ENCODE assay signal across 10 cellular contexts in the genomic region with DNA sequence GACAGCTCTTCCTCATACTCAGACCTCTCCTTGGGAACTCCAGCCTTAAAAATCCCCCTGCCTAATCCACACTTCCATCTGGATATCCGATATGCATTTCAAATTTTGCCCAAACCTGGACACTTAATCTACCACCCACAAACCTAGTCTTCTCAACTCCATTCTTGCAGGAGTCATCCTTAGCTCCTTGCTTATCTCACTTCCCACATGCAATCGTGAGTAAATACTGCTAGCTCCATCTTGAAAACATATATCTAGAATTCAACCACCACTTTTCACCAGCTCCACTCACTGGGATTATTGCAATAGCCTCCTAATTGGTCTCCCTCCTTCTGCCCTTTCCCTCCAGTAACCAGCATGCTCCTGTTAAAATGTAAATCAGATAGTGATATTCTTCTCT. TPM values are rescaled to one million over a fixed set of nuclear protein-coding genes. Genes with fewer than 3 reads are reported as not detected.
"Had no signal": no experiment of that assay in that cellular context is flagged by ENCODE, and none has a peak within 500 bp of the region (broad histone marks: within the 10 kb centered on the region; RNA-seq: fewer than 3 reads in every experiment).

No MANE protein-coding gene starts in this region.

- H3K4me2 ChIP-seq: KMS-11 had no signal

- H3K27ac ChIP-seq: HL-60, KMS-11 had no signal

- ATAC-seq: HepG2 had no signal

- H3K27ac Mint-ChIP-seq: IgD-negative memory B cell had no signal

- H3K4me3 Mint-ChIP-seq: IgD-negative memory B cell had no signal

- DNase-seq: IMR-90, KBM-7, KG1 had no signal

- H3K36me3 Mint-ChIP-seq: IgD-negative memory B cell had no signal

- H3K4me1 Mint-ChIP-seq: IgD-negative memory B cell had no signal

- FAIRE-seq: HepG2, HTR-8/SVneo had no signal

- H3K9ac ChIP-seq: KMS-11 had no signal

RNA-seq across cellular contexts. Expression of a gene that starts 2.6 kb away (rescaled TPM):
- total RNA-seq: HepG2, HT-29, HT1080, IMR-90 had no signal
- polyA plus RNA-seq: HepG2, IgD-negative memory B cell, IMR-90 had no signal

RNA-seq across cellular contexts. Expression of a gene that starts 17.8 kb away (rescaled TPM):
- total RNA-seq: HT-29, IMR-90 had no signal
